Comparison of ENCODE assay signal across 7 cellular contexts in genomic region chr2:110390351-110391034, GRCh38.
DNase-seq lines count a peak whose midpoint lies in the region; ATAC-seq, FAIRE-seq and TF ChIP-seq lines count a peak whose summit lies in the region.
"Not testable (repeated sequence)": the region's sequence is repeated elsewhere in the genome, so short reads cannot be mapped to it uniquely, and the experiment has no call there.

No MANE protein-coding gene starts in this region.

- not testable (repeated sequence) for H3K9me1 ChIP-seq in K562 (ENCODE audit: control insufficient read depth, insufficient read depth, low read length)

- not testable (repeated sequence) for BruUV-seq in K562 (replicated peaks; lab: Mats Ljungman, UMichigan)

- POLR2A ChIA-PET in K562 (lab: Yijun Ruan, JAX): not testable (repeated sequence)

- TF ChIP-seq POLR2A in K562 (conservative IDR thresholded peaks at IDR 0.05): not testable (repeated sequence)

- H3K9ac ChIP-seq in K562 (ENCODE audit: insufficient read depth in 1 of 2, low read depth in 2 of 2, low read length in 2 of 2): not testable (repeated sequence)

- H2AFZ ChIP-seq in K562 (ENCODE audit: low read depth, low read length): not testable (repeated sequence)

- CTCF ChIA-PET in K562 (lab: Yijun Ruan, JAX; ENCODE audit: low intra/inter-chr PET ratio): not testable (repeated sequence)

- H3K4me2 ChIP-seq in K562 (ENCODE audit: insufficient read depth, low read length): not testable (repeated sequence)

- not testable (repeated sequence) for H3K9me3 Mint-ChIP-seq in glutamatergic neuron (ENCODE audit: unreplicated experiment)

- not testable (repeated sequence) for TF ChIP-seq RAD21 in K562 (CRISPR knock-in tag; conservative IDR thresholded peaks at IDR 0.05 in 1 of 2, IDR thresholded peaks at IDR 0.05 in 1 of 2)

- H3K27ac Mint-ChIP-seq in T-helper 17 cell; glutamatergic neuron (ENCODE audit: unreplicated experiment): not testable (repeated sequence)

- H3K79me2 ChIP-seq in K562 (ENCODE audit: control insufficient read depth, insufficient read depth, low read length): not testable (repeated sequence)

- H3K4me3 Mint-ChIP-seq in T-helper 17 cell; glutamatergic neuron (ENCODE audit: unreplicated experiment): not testable (repeated sequence)

- intact Hi-C loops in K562 (cut with micrococcal nuclease); left lung (cut with DNase I); psoas muscle (cut with DNase I): not testable (repeated sequence)

- peak; percentile 70 for ATAC-seq in T-helper 17 cell
- peak; percentile 80 for ATAC-seq in K562
- peak; percentile 77 for ATAC-seq in left lung
- ATAC-seq in psoas muscle: peak; percentile 55 to 75 (median 66)

- H3K36me3 Mint-ChIP-seq in T-helper 17 cell (ENCODE audit: low read depth); glutamatergic neuron (ENCODE audit: unreplicated experiment): not testable (repeated sequence)

- WGBS in K562 (ENCODE audit: insufficient coverage, low coverage, missing lambda C conversion rate): 0% methylated on average over 2 of the region's 7 CpGs
- 70 to 80% (median 73%) methylated on average over 4 to 5 of the region's 7 CpGs for WGBS in psoas muscle, 3 donors

- H3K27me3 Mint-ChIP-seq in T-helper 17 cell; glutamatergic neuron (ENCODE audit: unreplicated experiment): not testable (repeated sequence)

- FAIRE-seq in GM18507 (lab: Jason Lieb, UNC) (peak; percentile 87), K562 (lab: Jason Lieb, UNC) (peak; percentile 97)

- H3K36me3 ChIP-seq in K562 (ENCODE audit: control insufficient read depth, insufficient read depth, low read length); left lung; psoas muscle (ENCODE audit: insufficient read depth in 1 of 2, low read depth in 1 of 2): not testable (repeated sequence)

- in situ Hi-C loops in K562 (cut with MboI): not testable (repeated sequence)

- not testable (repeated sequence) for H3K27ac ChIP-seq in K562 (ENCODE audit: extremely low read depth, low read depth, low read length); left lung; psoas muscle

- H3K4me1 Mint-ChIP-seq in T-helper 17 cell; glutamatergic neuron (ENCODE audit: low read depth, unreplicated experiment): not testable (repeated sequence)

- H3K27me3 ChIP-seq in K562 (ENCODE audit: control insufficient read depth in 2 of 2, insufficient read depth in 2 of 2, low read length in 2 of 2); left lung; psoas muscle (ENCODE audit: insufficient read depth in 3 of 3, low read length in 2 of 3): not testable (repeated sequence)

- not testable (repeated sequence) for DNase-seq in GM18507 (ENCODE audit: extremely low spot score, insufficient read length, low read depth); T-helper 17 cell; K562 (ENCODE audit: extremely low read depth in 1 of 4, low spot score in 3 of 4); glutamatergic neuron; psoas muscle
- DNase-seq in NAMALWA (ENCODE audit: low spot score) (peak; percentile 0), left lung (peak in 1 of 2 donors; percentile 15)

- not testable (repeated sequence) for TF ChIP-seq CTCF in K562 (IDR thresholded peaks at IDR 0.05 in 2 of 3, conservative IDR thresholded peaks at IDR 0.05 in 1 of 3; ENCODE audit: insufficient read depth in 2 of 3, low read depth in 1 of 3, low read length in 3 of 3); psoas muscle (IDR thresholded peaks at IDR 0.05)
- TF ChIP-seq CTCF in glutamatergic neuron (IDR thresholded peaks at IDR 0.05; ENCODE audit: partially characterized antibody, unreplicated experiment) (peak; percentile 36), left lung (IDR thresholded peaks at IDR 0.05) (peak in 1 of 2 donors; percentile 20)

- not testable (repeated sequence) for H3K9me3 ChIP-seq in T-helper 17 cell (ENCODE audit: control insufficient read depth, low read length, poor library complexity, severe bottlenecking); K562 (replicated peaks; ENCODE audit: control insufficient read depth, insufficient read depth, low read depth, low read length); left lung; psoas muscle

- H3K4me1 ChIP-seq in K562 (replicated peaks in 1 of 2; ENCODE audit: control insufficient read depth in 2 of 2, insufficient read depth in 2 of 2, low read length in 2 of 2); left lung; psoas muscle: not testable (repeated sequence)

- H4K20me1 ChIP-seq in K562 (replicated peaks; ENCODE audit: control insufficient read depth, insufficient read depth, low read length): not testable (repeated sequence)

- not testable (repeated sequence) for TF ChIP-seq EP300 in K562 (IDR thresholded peaks at IDR 0.05; ENCODE audit: low read length)

- not testable (repeated sequence) for H3K4me3 ChIP-seq in K562, left lung, psoas muscle

TF ChIP-seq in K562, 482 proteins besides CTCF, POLR2A, EP300 and RAD21:
- TF ChIP-seq NR2C2 (CRISPR knock-in tag; IDR thresholded peaks at IDR 0.05): not testable (repeated sequence)
- 0 out of 2 replicates have a peak, but pooled peaks have one; percentile 14 for TF ChIP-seq NR2C2 (tag; IDR thresholded peaks at IDR 0.05)
TF ChIP-seq in K562: peak in this region for 1; not testable (repeated sequence) for 481.
